In the genomic region with DNA sequence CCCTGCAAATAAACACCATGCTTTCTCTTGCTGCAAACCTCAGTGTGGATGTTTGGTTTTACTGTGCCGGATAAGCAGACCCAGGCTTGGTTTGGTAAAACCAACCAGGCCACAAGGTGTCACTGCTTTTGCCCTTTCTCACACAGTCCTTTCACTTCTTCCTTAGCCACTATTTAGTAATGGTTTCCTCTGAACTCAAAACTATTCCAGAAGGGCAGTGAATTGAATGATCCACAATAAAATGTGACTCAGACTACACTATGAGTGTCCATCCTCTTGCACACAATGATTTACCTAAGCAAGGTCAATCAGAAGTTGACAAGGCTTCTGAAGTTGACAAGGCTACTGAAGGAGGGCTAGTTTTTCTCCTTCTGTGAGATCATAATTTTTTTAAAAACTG, we compare ENCODE assay signal across 8 cellular contexts.
DNase-seq lines count a peak whose midpoint lies in the region; ATAC-seq, FAIRE-seq and TF ChIP-seq lines count a peak whose summit lies in the region.

No MANE protein-coding gene starts in this region.

- POLR2A ChIA-PET in AG04450 (lab: Yijun Ruan, JAX): interaction anchor here (0.9 kb wide), 1 partner anchor 8 kb away, joined by 3 read pairs; no protein-coding TSS in a partner anchor

- H3K4me1 Mint-ChIP-seq in T-helper 17 cell: peaks cover 2% of the 10 kb centered on the region

- TF ChIP-seq POLR2A in H54 (IDR thresholded peaks at IDR 0.05; ENCODE audit: low read depth, low read length): no peak

- no peak overlapping the region for H3K27ac Mint-ChIP-seq in T-helper 17 cell

- H3K27me3 ChIP-seq in AG04450 (ENCODE audit: control insufficient read depth, insufficient read depth, low read length): no peaks in the 10 kb centered on the region

- H3K9me3 ChIP-seq in AG04450 (ENCODE audit: control insufficient read depth, insufficient read depth, low read length) (peaks cover 14% of the 10 kb centered on the region), T-helper 17 cell (ENCODE audit: control insufficient read depth, low read length, poor library complexity, severe bottlenecking) (no peaks in the 10 kb centered on the region)

- H3K4me3 ChIP-seq in AG04450 (ENCODE audit: low read depth, low read length): no peak overlapping the region

- no peak overlapping the region for H3K27ac ChIP-seq in AG04450 (ENCODE audit: low read depth, low read length)

- H3K4me3 Mint-ChIP-seq in T-helper 17 cell: no peak overlapping the region

- H3K36me3 Mint-ChIP-seq in T-helper 17 cell (ENCODE audit: low read depth): no peaks in the 10 kb centered on the region

- DNase-seq in AG04450 (ENCODE audit: low read depth, low spot score) (peak; percentile 8), H54 (ENCODE audit: insufficient read length, low spot score) (no peak), SW480 (ENCODE audit: low spot score) (peak; percentile 19), iris pigment epithelial cell (ENCODE audit: low read depth) (peak; percentile 72), NCI-H446 treated with DMSO at 0.1 percent for 48 hours (lab: John Stamatoyannopoulos, UW) (no peak), T-helper 17 cell (no peak)
- no peak for DNase-seq in NK-92 treated with Interleukin-12 subunit alpha and Interleukin-12 subunit beta, amount 100 ng/mL, for 24 hours (lab: John Stamatoyannopoulos, UW)

- ATAC-seq in HG02852 (IDR thresholded peaks at IDR 0.05; ENCODE audit: unreplicated experiment) (no peak), T-helper 17 cell (no peak)

- FAIRE-seq in H54 (lab: Jason Lieb, UNC): peak; percentile 92

- H3K27me3 Mint-ChIP-seq in T-helper 17 cell: peaks cover 5% of the 10 kb centered on the region

- CTCF ChIA-PET in AG04450 (lab: Charles Lee): interaction anchor here (0.7 kb wide), 1 partner anchor 34 kb away, joined by 3 read pairs; no protein-coding TSS in a partner anchor

- peak; percentile 51 for TF ChIP-seq CTCF in AG04450 (IDR thresholded peaks at IDR 0.05; ENCODE audit: low read depth, low read length)

Comparison
In these comparisons a context has a peak if more than half of its experiments do, and no peak if none do; other contexts are left out.
1. DNase-seq: peak in AG04450 (single experiment), SW480 (single experiment) and iris pigment epithelial cell (single experiment); none in H54 (single experiment), NCI-H446 treated with DMSO at 0.1 percent for 48 hours (single experiment), T-helper 17 cell (0 of 3) and NK-92 treated with Interleukin-12 subunit alpha and Interleukin-12 subunit beta, amount 100 ng/mL, for 24 hours (single experiment).